In the genomic region with DNA sequence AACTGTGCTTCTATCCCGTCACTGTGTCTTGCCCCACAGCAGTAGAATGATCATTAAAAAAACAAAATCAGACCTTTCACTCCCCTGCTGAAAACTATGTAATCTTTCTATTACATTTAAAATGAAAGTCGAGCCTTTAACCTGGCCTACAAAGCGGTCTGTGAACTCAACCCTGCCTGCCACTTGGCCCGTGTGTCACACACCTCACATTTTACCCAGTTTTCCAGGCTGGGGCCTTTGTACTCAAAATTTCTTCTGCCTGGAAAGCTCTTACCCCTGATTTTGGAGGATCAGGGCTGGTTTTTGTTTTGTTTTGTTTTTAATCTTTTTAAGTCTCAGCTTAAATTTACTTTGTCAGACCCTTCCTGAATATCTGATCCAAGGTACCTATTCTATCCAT, we compare ENCODE assay signal across 15 cellular contexts.
DNase-seq lines count a peak whose midpoint lies in the region; ATAC-seq and TF ChIP-seq lines count a peak whose summit lies in the region.
"Had no signal": no experiment of that assay in that cellular context is flagged by ENCODE, and none has a peak within 500 bp of the region (broad histone marks: within the 10 kb centered on the region; RNA-seq: fewer than 3 reads in every experiment).

No MANE protein-coding gene starts in this region.

- peaks cover 0 to 3% (median 3%) of the 10 kb centered on the region in 5 donors for H3K36me3 ChIP-seq in subcutaneous abdominal adipose tissue (ENCODE audit: control insufficient read depth in 5 of 5, insufficient read depth in 5 of 5, low read length in 5 of 5)

- H4K20me1 ChIP-seq in H9 (ENCODE audit: control insufficient read depth, insufficient read depth, insufficient read length): no peaks in the 10 kb centered on the region

- no peak overlapping the region for H2BK15ac ChIP-seq in H9 (ENCODE audit: low read depth, low read length)

- peaks cover 12 to 25% (median 20%) of the 10 kb centered on the region in 3 experiments for H3K36me3 Mint-ChIP-seq in H9 (ENCODE audit: insufficient read depth in 1 of 3, low read depth in 3 of 3)
- H3K36me3 Mint-ChIP-seq in T-helper 17 cell (ENCODE audit: low read depth): peaks cover 10% of the 10 kb centered on the region
- peaks cover 19% of the 10 kb centered on the region for H3K36me3 Mint-ChIP-seq in mesothelial cell of epicardium

- H3K27ac Mint-ChIP-seq in H9 (peak overlapping the region in 2 of 3 experiments; percentile 25 to 65; a peak in 2 of 7 replicates), T-helper 17 cell (peak overlapping the region; percentile 70), mesothelial cell of epicardium (peak overlapping the region; percentile 13)

- H3K14ac ChIP-seq in H9 (ENCODE audit: insufficient read depth, low read length): no peak overlapping the region

- H3K23ac ChIP-seq in H9 (ENCODE audit: insufficient read length, low read depth, low read length): no peak overlapping the region

- H3K4me1 ChIP-seq in H9 (ENCODE audit: insufficient read depth, low read length) (no peaks in the 10 kb centered on the region), subcutaneous abdominal adipose tissue (ENCODE audit: control insufficient read depth in 5 of 5, insufficient read depth in 5 of 5, low read length in 5 of 5) (peaks cover 4 to 42% (median 32%) of the 10 kb centered on the region in 5 donors)

- H3K27me3 Mint-ChIP-seq in H9 (ENCODE audit: low read depth) (no peaks in the 10 kb centered on the region), T-helper 17 cell (no peaks in the 10 kb centered on the region), mesothelial cell of epicardium (ENCODE audit: low read depth) (no peaks in the 10 kb centered on the region)

- no peak overlapping the region for H3K56ac ChIP-seq in H9 (ENCODE audit: insufficient read length, low read depth, low read length)

- no peak overlapping the region for H4K5ac ChIP-seq in H9 (ENCODE audit: insufficient read length, low read depth, low read length)

- H2AK5ac ChIP-seq in H9 (ENCODE audit: insufficient read length, low read length): no peak overlapping the region

- H3K4ac ChIP-seq in H9 (ENCODE audit: low read depth, low read length): no peak overlapping the region

- H4K8ac ChIP-seq in H9 (replicated peaks; ENCODE audit: insufficient read length, low read depth, low read length): no peak overlapping the region

- H3K4me3 ChIP-seq in subcutaneous abdominal adipose tissue (ENCODE audit: low read depth in 1 of 5, low read length in 5 of 5): no peak overlapping the region

- H3K4me1 Mint-ChIP-seq in H9: peaks cover 12% of the 10 kb centered on the region in 2 experiments
- H3K4me1 Mint-ChIP-seq in T-helper 17 cell: peaks cover 41% of the 10 kb centered on the region
- peaks cover 13% of the 10 kb centered on the region for H3K4me1 Mint-ChIP-seq in mesothelial cell of epicardium

- H3K79me1 ChIP-seq in H9 (ENCODE audit: insufficient read depth, low read depth, low read length, poor library complexity, severe bottlenecking): no peaks in the 10 kb centered on the region

- TF ChIP-seq CTCF in H9 (conservative IDR thresholded peaks at IDR 0.05) (no peak), mesothelial cell of epicardium (IDR thresholded peaks at IDR 0.05; ENCODE audit: unreplicated experiment) (no peak)

- H3K27me3 ChIP-seq in H9 (ENCODE audit: insufficient read depth, low read length): no peaks in the 10 kb centered on the region
- no peaks in the 10 kb centered on the region for H3K27me3 ChIP-seq in subcutaneous abdominal adipose tissue (ENCODE audit: control insufficient read depth in 5 of 5, insufficient read depth in 4 of 5, low read length in 5 of 5)

- H4K91ac ChIP-seq in H9 (ENCODE audit: insufficient read length, low read depth, low read length): no peak overlapping the region

- H3K9me3 Mint-ChIP-seq in H9 (no peaks in the 10 kb centered on the region), mesothelial cell of epicardium (no peaks in the 10 kb centered on the region)

- H3K9me3 ChIP-seq in H9 (ENCODE audit: control insufficient read depth, low read depth, low read length) (no peaks in the 10 kb centered on the region), T-helper 17 cell (ENCODE audit: control insufficient read depth, low read length, poor library complexity, severe bottlenecking) (no peaks in the 10 kb centered on the region), subcutaneous abdominal adipose tissue (ENCODE audit: control insufficient read depth in 5 of 5, low read length in 5 of 5) (no peaks in the 10 kb centered on the region)

- H2BK120ac ChIP-seq in H9 (ENCODE audit: low read depth, low read length, poor library complexity, severe bottlenecking): no peak overlapping the region

- H3K79me2 ChIP-seq in H9 (ENCODE audit: insufficient read depth, low read length): no peaks in the 10 kb centered on the region

- no peak overlapping the region for H3K4me3 Mint-ChIP-seq in H9
- peak overlapping the region; percentile 28 for H3K4me3 Mint-ChIP-seq in T-helper 17 cell
- no peak overlapping the region for H3K4me3 Mint-ChIP-seq in mesothelial cell of epicardium

- ATAC-seq in T-helper 17 cell: no peak
- ATAC-seq in HG03432 (IDR thresholded peaks at IDR 0.05; ENCODE audit: unreplicated experiment): no peak
- ATAC-seq in GM18870 (IDR thresholded peaks at IDR 0.05; ENCODE audit: unreplicated experiment): no peak

- no peak overlapping the region for H2BK12ac ChIP-seq in H9 (ENCODE audit: insufficient read length, low read depth, low read length)

- H3K23me2 ChIP-seq in H9 (ENCODE audit: insufficient read length, low read depth, low read length, poor library complexity, severe bottlenecking): no peaks in the 10 kb centered on the region

- H3K9ac ChIP-seq in H9 (ENCODE audit: extremely low read depth, insufficient read length, low read length) (no peak overlapping the region), subcutaneous abdominal adipose tissue (ENCODE audit: low read length in 5 of 5) (peak overlapping the region in 2 of 5 donors; percentile 12 to 47)

- WGBS in H9 (ENCODE audit: extremely low coverage, insufficient read length, low lambda C conversion rate): no CpG with 5 or more reads among the region's 4 CpGs

- H3K27ac ChIP-seq in H9 (ENCODE audit: insufficient read length, low read depth, low read length): no peak overlapping the region
- H3K27ac ChIP-seq in subcutaneous abdominal adipose tissue (ENCODE audit: low read depth, low read length): peak overlapping the region; percentile 59
- H3K27ac ChIP-seq: C4-2B had no signal

- no peak overlapping the region for H2BK20ac ChIP-seq in H9 (ENCODE audit: low read depth, low read length, poor library complexity, severe bottlenecking)

- DNase-seq in H9 (no peak), T-helper 17 cell (no peak), mesothelial cell of epicardium (ENCODE audit: low spot score in 2 of 2, unreplicated experiment in 2 of 2) (no peak), RPMI8226 (no peak)
- DNase-seq: H7, NCI-H1105 treated with DMSO at 0.1 percent for 48 hours, NCI-H1694 treated with DMSO at 0.1 percent for 48 hours, NCI-H2107, NCI-H2227 treated with DMSO at 0.1 percent for 48 hours, NCI-H524 treated with DMSO at 0.1 percent for 48 hours, OCI-M1 had no signal

- H3K4me2 ChIP-seq in H9 (ENCODE audit: insufficient read depth, insufficient read length, low read length): no peak overlapping the region

- H2BK5ac ChIP-seq in H9 (ENCODE audit: insufficient read length, low read length): no peak overlapping the region

- no peak overlapping the region for H3K18ac ChIP-seq in H9 (ENCODE audit: insufficient read length, low read depth, low read length)

- H3T11ph ChIP-seq in H9 (ENCODE audit: low read length): no peak overlapping the region

- H2AFZ ChIP-seq in H9 (ENCODE audit: low read length): no peak overlapping the region

Comparison
In these comparisons a context has a peak if more than half of its experiments do, and no peak if none do; other contexts are left out.
1. H3K27ac Mint-ChIP-seq: peak in every context shown above with its lines; median percentile 70 in T-helper 17 cell; 45 in H9; 13 in mesothelial cell of epicardium.